ENCODE assay signal across 1 cellular context in genomic region chr7:1647961-1648631, GRCh38.
A peak's percentile ranks its signal among the peaks of the same experiment; 100 is the strongest.
TF ChIP-seq lines count a peak whose summit lies in the region.

No MANE protein-coding gene starts in this region.

TF ChIP-seq in K562, 482 proteins besides CTCF, POLR2A, EP300 and RAD21 (continued from another document and continues in another):
- no peak for TF ChIP-seq ARID3B (CRISPR knock-in tag; IDR thresholded peaks at IDR 0.05; ENCODE audit: borderline replicate concordance)
- no peak for TF ChIP-seq POLR3G (IDR thresholded peaks at IDR 0.05; ENCODE audit: extremely low read depth, insufficient read length, insufficient replicate concordance)
- TF ChIP-seq ZNF444 (CRISPR knock-in tag; IDR thresholded peaks at IDR 0.05), result no peak
- no peak for TF ChIP-seq RFX5 (IDR thresholded peaks at IDR 0.05; ENCODE audit: low read depth, low read length)
- TF ChIP-seq KAT7 (CRISPR knock-in tag; IDR thresholded peaks at IDR 0.05; ENCODE audit: borderline replicate concordance), result peak; percentile 62; the same call in 1 of the 2 replicates
- no peak for TF ChIP-seq ATF1 (CRISPR knock-in tag; IDR thresholded peaks at IDR 0.05)
- peak; percentile 48; the same call in 1 of the 2 replicates for TF ChIP-seq ATF1 (tag; IDR thresholded peaks at IDR 0.05)
- no peak for TF ChIP-seq ZNF449 (CRISPR knock-in tag; IDR thresholded peaks at IDR 0.05)
- TF ChIP-seq MAZ (CRISPR knock-in tag; conservative IDR thresholded peaks at IDR 0.05 in 1 of 2, IDR thresholded peaks at IDR 0.05 in 1 of 2), result peak; percentile 42 to 72; a peak in 2 of 4 replicates
- TF ChIP-seq SMAD1 (IDR thresholded peaks at IDR 0.05; ENCODE audit: low read depth, low read length, partially characterized antibody), result no peak
- TF ChIP-seq RBM15 (IDR thresholded peaks at IDR 0.05; ENCODE audit: insufficient read depth, low read length), result no peak
- peak; percentile 80; the same call in 1 of the 2 replicates for TF ChIP-seq CREB3 (tag; conservative IDR thresholded peaks at IDR 0.05; ENCODE audit: low read depth)
- TF ChIP-seq CXXC5 (CRISPR knock-in tag; IDR thresholded peaks at IDR 0.05), result peak; percentile 85
- TF ChIP-seq FOXA3 (CRISPR knock-in tag; conservative IDR thresholded peaks at IDR 0.05 in 1 of 2, IDR thresholded peaks at IDR 0.05 in 1 of 2), result peak in 1 of 2 experiments; percentile 46; a peak in 1 of 4 replicates
- peak; percentile 32 to 56; a peak in 2 of 4 replicates for TF ChIP-seq NRF1 (conservative IDR thresholded peaks at IDR 0.05 in 1 of 2, IDR thresholded peaks at IDR 0.05 in 1 of 2)
- no peak for TF ChIP-seq RREB1 (CRISPR knock-in tag; IDR thresholded peaks at IDR 0.05)
- no peak; the same call in 1 of the 2 replicates for TF ChIP-seq JUND (IDR thresholded peaks at IDR 0.05; ENCODE audit: borderline replicate concordance, low read depth, low read length)
- no peak; the same call in 2 of the 3 replicates for TF ChIP-seq JUND (tag; IDR thresholded peaks at IDR 0.05; ENCODE audit: borderline replicate concordance, low read depth, low read length)
- TF ChIP-seq, protein P1, sequence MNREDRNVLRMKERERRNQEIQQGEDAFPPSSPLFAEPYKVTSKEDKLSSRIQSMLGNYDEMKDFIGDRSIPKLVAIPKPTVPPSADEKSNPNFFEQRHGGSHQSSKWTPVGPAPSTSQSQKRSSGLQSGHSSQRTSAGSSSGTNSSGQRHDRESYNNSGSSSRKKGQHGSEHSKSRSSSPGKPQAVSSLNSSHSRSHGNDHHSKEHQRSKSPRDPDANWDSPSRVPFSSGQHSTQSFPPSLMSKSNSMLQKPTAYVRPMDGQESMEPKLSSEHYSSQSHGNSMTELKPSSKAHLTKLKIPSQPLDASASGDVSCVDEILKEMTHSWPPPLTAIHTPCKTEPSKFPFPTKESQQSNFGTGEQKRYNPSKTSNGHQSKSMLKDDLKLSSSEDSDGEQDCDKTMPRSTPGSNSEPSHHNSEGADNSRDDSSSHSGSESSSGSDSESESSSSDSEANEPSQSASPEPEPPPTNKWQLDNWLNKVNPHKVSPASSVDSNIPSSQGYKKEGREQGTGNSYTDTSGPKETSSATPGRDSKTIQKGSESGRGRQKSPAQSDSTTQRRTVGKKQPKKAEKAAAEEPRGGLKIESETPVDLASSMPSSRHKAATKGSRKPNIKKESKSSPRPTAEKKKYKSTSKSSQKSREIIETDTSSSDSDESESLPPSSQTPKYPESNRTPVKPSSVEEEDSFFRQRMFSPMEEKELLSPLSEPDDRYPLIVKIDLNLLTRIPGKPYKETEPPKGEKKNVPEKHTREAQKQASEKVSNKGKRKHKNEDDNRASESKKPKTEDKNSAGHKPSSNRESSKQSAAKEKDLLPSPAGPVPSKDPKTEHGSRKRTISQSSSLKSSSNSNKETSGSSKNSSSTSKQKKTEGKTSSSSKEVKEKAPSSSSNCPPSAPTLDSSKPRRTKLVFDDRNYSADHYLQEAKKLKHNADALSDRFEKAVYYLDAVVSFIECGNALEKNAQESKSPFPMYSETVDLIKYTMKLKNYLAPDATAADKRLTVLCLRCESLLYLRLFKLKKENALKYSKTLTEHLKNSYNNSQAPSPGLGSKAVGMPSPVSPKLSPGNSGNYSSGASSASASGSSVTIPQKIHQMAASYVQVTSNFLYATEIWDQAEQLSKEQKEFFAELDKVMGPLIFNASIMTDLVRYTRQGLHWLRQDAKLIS (CRISPR knock-in tag; IDR thresholded peaks at IDR 0.05), result peak; percentile 71
- TF ChIP-seq FOXA1 (IDR thresholded peaks at IDR 0.05; ENCODE audit: borderline replicate concordance), result no peak
- peak; percentile 90 for TF ChIP-seq CBFA2T2 (conservative IDR thresholded peaks at IDR 0.05)
- no peak for TF ChIP-seq HCFC1 (IDR thresholded peaks at IDR 0.05; ENCODE audit: low read depth, low read length)
- TF ChIP-seq, protein P2, sequence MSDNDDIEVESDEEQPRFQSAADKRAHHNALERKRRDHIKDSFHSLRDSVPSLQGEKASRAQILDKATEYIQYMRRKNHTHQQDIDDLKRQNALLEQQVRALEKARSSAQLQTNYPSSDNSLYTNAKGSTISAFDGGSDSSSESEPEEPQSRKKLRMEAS (CRISPR knock-in tag; IDR thresholded peaks at IDR 0.05), result peak; percentile 96
- TF ChIP-seq ARID1B (IDR thresholded peaks at IDR 0.05), result peak; percentile 90
- peak; percentile 59; the same call in 1 of the 2 replicates for TF ChIP-seq FOXM1 (IDR thresholded peaks at IDR 0.05; ENCODE audit: low read depth)
- TF ChIP-seq FOXM1 (CRISPR knock-in tag; IDR thresholded peaks at IDR 0.05; ENCODE audit: low read depth), result no peak
- TF ChIP-seq TRIM24 (IDR thresholded peaks at IDR 0.05), result peak; percentile 55 to 63; a peak in 3 of 4 replicates
- peak; percentile 86 to 92 for TF ChIP-seq E2F6 (IDR thresholded peaks at IDR 0.05; ENCODE audit: borderline replicate concordance in 1 of 2, extremely low read depth in 1 of 2, insufficient read depth in 1 of 2, insufficient read length in 1 of 2, low read depth in 1 of 2, low read length in 1 of 2, poor library complexity in 1 of 2, severe bottlenecking in 1 of 2)
- TF ChIP-seq SIX5 (IDR thresholded peaks at IDR 0.05; ENCODE audit: borderline replicate concordance in 1 of 2, insufficient read depth in 1 of 2, low read depth in 1 of 2, low read length in 2 of 2), result no peak
- 0 out of 2 replicates have a peak, but pooled peaks have one; percentile 43 for TF ChIP-seq RB1 (IDR thresholded peaks at IDR 0.05; ENCODE audit: low read depth)
- peak; percentile 47; the same call in 1 of the 2 replicates for TF ChIP-seq FOXP1 (CRISPR knock-in tag; IDR thresholded peaks at IDR 0.05)
- no peak for TF ChIP-seq NUFIP1 (IDR thresholded peaks at IDR 0.05; ENCODE audit: partially characterized antibody)
- peak; percentile 32 to 41; a peak in 1 of 4 replicates for TF ChIP-seq TEAD1 (CRISPR knock-in tag; IDR thresholded peaks at IDR 0.05)
- 0 out of 2 replicates have a peak, but pooled peaks have one; percentile 40 for TF ChIP-seq MBD2 (IDR thresholded peaks at IDR 0.05; ENCODE audit: borderline replicate concordance, low read depth)
- TF ChIP-seq ZNF41 (CRISPR knock-in tag; conservative IDR thresholded peaks at IDR 0.05), result 0 out of 2 replicates have a peak, but pooled peaks have one; percentile 44
- TF ChIP-seq CREM (IDR thresholded peaks at IDR 0.05; ENCODE audit: low read depth), result 0 out of 2 replicates have a peak, but pooled peaks have one; percentile 6
- TF ChIP-seq L3MBTL2 (IDR thresholded peaks at IDR 0.05), result peak; percentile 99
- peak in 1 of 2 experiments; percentile 73; a peak in 2 of 4 replicates for TF ChIP-seq RCOR1 (IDR thresholded peaks at IDR 0.05; ENCODE audit: borderline replicate concordance in 1 of 2, low read depth in 2 of 2, low read length in 2 of 2)
- peak; percentile 81; the same call in 1 of the 2 replicates for TF ChIP-seq TFAP4 (CRISPR knock-in tag; IDR thresholded peaks at IDR 0.05; ENCODE audit: borderline replicate concordance)
- TF ChIP-seq HDAC1 (IDR thresholded peaks at IDR 0.05), result peak in 1 of 2 experiments; percentile 52; a peak in 1 of 4 replicates
- peak; percentile 8 for TF ChIP-seq ZFP36 (IDR thresholded peaks at IDR 0.05; ENCODE audit: low read depth, low read length, partially characterized antibody)
- TF ChIP-seq MYNN (IDR thresholded peaks at IDR 0.05), result 0 out of 2 replicates have a peak, but pooled peaks have one; percentile 29
- no peak for TF ChIP-seq MYNN (CRISPR knock-in tag; IDR thresholded peaks at IDR 0.05)
- peak; percentile 44; the same call in 1 of the 2 replicates for TF ChIP-seq NCOA1 (IDR thresholded peaks at IDR 0.05; ENCODE audit: low read depth)
